Comparison of ENCODE assay signal across 8 cellular contexts in genomic region chr5:44808435-44809214, GRCh38. TPM values are rescaled to one million over a fixed set of nuclear protein-coding genes. Genes with fewer than 3 reads are reported as not detected.
A peak's percentile ranks its signal among the peaks of the same experiment; 100 is the strongest.
DNase-seq lines count a peak whose midpoint lies in the region; ATAC-seq, FAIRE-seq and TF ChIP-seq lines count a peak whose summit lies in the region.

Gene MRPS30 (plus strand): TSS chr5:44808947. CDS start chr5:44808963, 16 bp downstream.

- peaks cover 13% of the 10 kb centered on the region for H3K36me3 Mint-ChIP-seq in T-helper 1 cell treated with Interleukin-12 subunit alpha and Interleukin-12 subunit beta and Interleukin-4 antibody, amounts not matched to agents 30 μg/mL and 1 μg/mL, for 36 hours (ENCODE audit: low read depth)

- peak within 1 kb of the TSS; percentile 98 for H3K27ac Mint-ChIP-seq in T-helper 1 cell treated with Interleukin-12 subunit alpha and Interleukin-12 subunit beta and Interleukin-4 antibody, amounts not matched to agents 30 μg/mL and 1 μg/mL, for 36 hours

- peak; percentile 30 for TF ChIP-seq CTCF in left ventricle myocardium inferior (IDR thresholded peaks at IDR 0.05; ENCODE audit: borderline replicate concordance)
- TF ChIP-seq CTCF in prostate gland (IDR thresholded peaks at IDR 0.05), result peak in 3 of 4 experiments; percentile 22 to 43 (median 36)

- 1% methylated on average over 47 of the region's 47 CpGs for WGBS in prostate gland

- ATAC-seq in HG02870 (IDR thresholded peaks at IDR 0.05; ENCODE audit: unreplicated experiment), result peak; percentile 96

- peaks cover 26% of the 10 kb centered on the region for H3K36me3 ChIP-seq in left ventricle myocardium inferior
- peaks cover 0 to 3% of the 10 kb centered on the region in 2 donors for H3K36me3 ChIP-seq in prostate gland

- peaks cover 27% of the 10 kb centered on the region for H3K4me1 Mint-ChIP-seq in T-helper 1 cell treated with Interleukin-12 subunit alpha and Interleukin-12 subunit beta and Interleukin-4 antibody, amounts not matched to agents 30 μg/mL and 1 μg/mL, for 36 hours (ENCODE audit: low read depth)

- peak within 1 kb of the TSS; percentile 95 for H3K4me3 ChIP-seq in left ventricle myocardium inferior
- H3K4me3 ChIP-seq in prostate gland, result peak within 1 kb of the TSS; percentile 77 to 80

- H3K27me3 Mint-ChIP-seq in T-helper 1 cell treated with Interleukin-12 subunit alpha and Interleukin-12 subunit beta and Interleukin-4 antibody, amounts not matched to agents 30 μg/mL and 1 μg/mL, for 36 hours (ENCODE audit: low read depth), result no peaks in the 10 kb centered on the region

- H3K27ac ChIP-seq in left ventricle myocardium inferior (replicated peaks), result peak within 1 kb of the TSS; percentile 97
- H3K27ac ChIP-seq in prostate gland, result peak within 1 kb of the TSS; percentile 80 to 81

- H3K4me3 Mint-ChIP-seq in T-helper 1 cell treated with Interleukin-12 subunit alpha and Interleukin-12 subunit beta and Interleukin-4 antibody, amounts not matched to agents 30 μg/mL and 1 μg/mL, for 36 hours, result peak within 1 kb of the TSS; percentile 89

- H3K27me3 ChIP-seq in left ventricle myocardium inferior (ENCODE audit: low read depth) (no peaks in the 10 kb centered on the region), prostate gland (replicated peaks; ENCODE audit: insufficient read depth) (no peaks in the 10 kb centered on the region)

- peak; percentile 85 for TF ChIP-seq POLR2A in GM12892 (IDR thresholded peaks at IDR 0.05; ENCODE audit: low read depth, low read length)
- peak; percentile 70 for TF ChIP-seq POLR2A in prostate gland (IDR thresholded peaks at IDR 0.05)

- no peaks in the 10 kb centered on the region for H3K9me3 ChIP-seq in left ventricle myocardium inferior (replicated peaks)
- H3K9me3 ChIP-seq in prostate gland, result no peaks in the 10 kb centered on the region

- peak; percentile 53 for DNase-seq in GM12892 (ENCODE audit: insufficient read length)
- DNase-seq in NCI-H146 treated with DMSO at 0.1 percent for 48 hours (lab: John Stamatoyannopoulos, UW; ENCODE audit: unreplicated experiment), result peak; percentile 99
- peak; percentile 45 to 98 (median 92) for DNase-seq in amygdala (lab: John Stamatoyannopoulos, UW)
- peak; percentile 84 for DNase-seq in left ventricle myocardium inferior
- peak; percentile 97 for DNase-seq in prostate gland (ENCODE audit: low spot score)
- DNase-seq in urothelium cell line (ENCODE audit: low spot score), result peak; percentile 94

- FAIRE-seq in GM12892 (lab: Jason Lieb, UNC) (peak; percentile 100), urothelium cell line (lab: Jason Lieb, UNC) (peak; percentile 96)

- no peaks in the 10 kb centered on the region for H3K9me3 Mint-ChIP-seq in T-helper 1 cell treated with Interleukin-12 subunit alpha and Interleukin-12 subunit beta and Interleukin-4 antibody, amounts not matched to agents 30 μg/mL and 1 μg/mL, for 36 hours

- H3K4me1 ChIP-seq in left ventricle myocardium inferior, result peaks cover 63% of the 10 kb centered on the region
- H3K4me1 ChIP-seq in prostate gland (replicated peaks), result no peaks in the 10 kb centered on the region

- intact Hi-C loops in left ventricle myocardium inferior (cut with micrococcal nuclease) (no loop called here), prostate gland (cut with DNase I) (loop anchor here (5.0 kb wide), 1 partner anchor 1496 kb away; the partner anchor contains the start of gene HMGCS1)

RNA-seq across cellular contexts. Expression of gene MRPS30, which starts in this region (rescaled TPM):
- 53.8 TPM for polyA plus RNA-seq in GM12892 (2012; ENCODE audit: missing spikeins)
- total RNA-seq in left ventricle myocardium inferior (86.3 TPM), prostate gland (10 to 100 TPM; 77.7 to 78.0 TPM)

Comparison
In these comparisons a context has a peak if more than half of its experiments do, and no peak if none do; other contexts are left out.
1. Peak in every context shown above with its lines: DNase-seq, ATAC-seq, H3K4me3 ChIP-seq and H3K27ac ChIP-seq.